ENCODE assay signal across 18 cellular contexts in the genomic region with DNA sequence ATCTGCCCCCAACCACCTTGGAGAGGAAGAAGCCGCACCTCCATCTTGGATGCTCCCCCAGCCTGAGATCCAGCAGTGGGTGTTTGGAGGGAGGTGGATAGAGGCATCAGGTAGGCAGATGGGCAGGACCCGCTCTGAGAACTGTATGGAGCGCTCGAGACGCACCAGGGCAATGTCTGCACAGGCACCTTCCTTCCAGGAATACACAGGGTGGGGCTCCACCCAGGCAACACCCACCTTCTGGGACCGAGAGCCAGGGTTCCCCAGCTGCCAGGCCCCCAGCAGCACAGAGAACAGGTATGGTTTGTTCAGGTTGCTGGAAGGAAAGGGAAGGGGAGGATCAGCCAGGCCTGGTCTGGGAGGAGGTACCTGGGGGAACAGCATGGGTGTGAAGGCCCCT. TPM values are rescaled to one million over a fixed set of nuclear protein-coding genes. Genes with fewer than 3 reads are reported as not detected.
"Had no signal": no experiment of that assay in that cellular context is flagged by ENCODE, and none has a peak within 500 bp of the region (broad histone marks: within the 10 kb centered on the region; RNA-seq: fewer than 3 reads in every experiment).

No MANE protein-coding gene starts in this region.

- H3K4me1 Mint-ChIP-seq: neural crest cell had no signal

- H3K9me3 ChIP-seq: testis had no signal

- H3K27ac Mint-ChIP-seq: activated CD4-positive, alpha-beta T cell treated with anti-CD3 and anti-CD28 coated beads for 36 hours; activated naive CD8-positive, alpha-beta T cell treated with anti-CD3 and anti-CD28 coated beads for 36 hours; memory B cell; naive B cell; WTC11 had no signal

- H3K4me3 ChIP-seq: cardiac muscle cell, dorsolateral prefrontal cortex, gastroesophageal sphincter, heart right ventricle, psoas muscle, testis, upper lobe of left lung had no signal

- H3K4me3 Mint-ChIP-seq: activated CD4-positive, alpha-beta T cell treated with anti-CD3 and anti-CD28 coated beads for 36 hours; activated naive CD8-positive, alpha-beta T cell treated with anti-CD3 and anti-CD28 coated beads for 36 hours; memory B cell; naive B cell; neural crest cell; WTC11 had no signal

- DNase-seq: activated naive CD8-positive, alpha-beta T cell treated with anti-CD3 and anti-CD28 coated beads for 36 hours; activated T-cell treated with anti-CD3 and anti-CD28 coated beads for 4 hours; amniotic stem cell; dorsolateral prefrontal cortex; heart right ventricle; naive B cell; right cardiac atrium; testis had no signal

- H3K27me3 ChIP-seq: testis had no signal

- H3K36me3 ChIP-seq: cardiac muscle cell, gastroesophageal sphincter, heart right ventricle had no signal

- H3K4me1 ChIP-seq: psoas muscle had no signal

- H3K27ac ChIP-seq: cardiac muscle cell, dorsolateral prefrontal cortex, gastroesophageal sphincter, heart right ventricle, psoas muscle, testis, upper lobe of left lung had no signal

RNA-seq across cellular contexts. Expression of a gene that starts 2.4 kb away (rescaled TPM):
- total RNA-seq: activated CD4-positive, alpha-beta T cell treated with anti-CD3 and anti-CD28 coated beads for 36 hours; activated naive CD8-positive, alpha-beta T cell treated with anti-CD3 and anti-CD28 coated beads for 36 hours; cardiac muscle cell; neural crest cell; osteocyte; right cardiac atrium; testis had no signal

RNA-seq across cellular contexts. Expression of a gene that starts 25.4 kb away (rescaled TPM):
- total RNA-seq: cardiac muscle cell, neural crest cell, osteocyte, psoas muscle, WTC11 had no signal

RNA-seq across cellular contexts. Expression of a gene that starts 38.5 kb away (rescaled TPM):
- total RNA-seq: cardiac muscle cell, gastroesophageal sphincter, mononuclear cell, neural crest cell, osteocyte, psoas muscle, right cardiac atrium had no signal
